ENCODE assay signal across 9 cellular contexts in genomic region chr17:76270770-76271668, GRCh38. TPM values are rescaled to one million over a fixed set of nuclear protein-coding genes. Genes with fewer than 3 reads are reported as not detected.
DNase-seq lines count a peak whose midpoint lies in the region; ATAC-seq, FAIRE-seq and TF ChIP-seq lines count a peak whose summit lies in the region.
"Had no signal": no experiment of that assay in that cellular context is flagged by ENCODE, and none has a peak within 500 bp of the region (broad histone marks: within the 10 kb centered on the region; RNA-seq: fewer than 3 reads in every experiment).

No MANE protein-coding gene starts in this region.

- H3K27ac ChIP-seq in K562 (ENCODE audit: extremely low read depth, low read depth, low read length) (peak overlapping the region; percentile 38; the same call in 2 of the 3 replicates), gastrocnemius medialis (peak overlapping the region; percentile 90 to 98 (median 95))
- H3K27ac ChIP-seq: neural progenitor cell had no signal

- no TSS peak for BruUV-seq in K562 (replicated peaks; lab: Mats Ljungman, UMichigan)

- H3K9me3 ChIP-seq in K562 (replicated peaks; ENCODE audit: control insufficient read depth, insufficient read depth, low read depth, low read length), result no peaks in the 10 kb centered on the region
- no peaks in the 10 kb centered on the region for H3K9me3 ChIP-seq in gastrocnemius medialis

- H3K36me3 ChIP-seq in K562 (ENCODE audit: control insufficient read depth, insufficient read depth, low read length) (peaks cover 45% of the 10 kb centered on the region), gastrocnemius medialis (no peaks in the 10 kb centered on the region)
- H3K36me3 ChIP-seq: neural progenitor cell had no signal

- TF ChIP-seq EP300 in K562 (IDR thresholded peaks at IDR 0.05; ENCODE audit: low read length), result no peak

- H3K4me2 ChIP-seq in K562 (ENCODE audit: insufficient read depth, low read length), result no peak overlapping the region

- TF ChIP-seq RAD21 in K562 (CRISPR knock-in tag; conservative IDR thresholded peaks at IDR 0.05 in 1 of 2, IDR thresholded peaks at IDR 0.05 in 1 of 2), result no peak

- 91% methylated on average over 13 of the region's 14 CpGs for WGBS in K562 (ENCODE audit: insufficient coverage, low coverage, missing lambda C conversion rate)

- H4K20me1 ChIP-seq in K562 (replicated peaks; ENCODE audit: control insufficient read depth, insufficient read depth, low read length), result no peaks in the 10 kb centered on the region

- H3K9ac ChIP-seq in K562 (ENCODE audit: insufficient read depth in 1 of 2, low read depth in 2 of 2, low read length in 2 of 2), result peak overlapping the region; percentile 13 to 86; a peak in 3 of 4 replicates
- H3K9ac ChIP-seq: neural progenitor cell had no signal

- H3K27me3 ChIP-seq in K562 (ENCODE audit: control insufficient read depth in 2 of 2, insufficient read depth in 2 of 2, low read length in 2 of 2) (no peaks in the 10 kb centered on the region), gastrocnemius medialis (no peaks in the 10 kb centered on the region)
- H3K27me3 ChIP-seq: neural progenitor cell had no signal

- H3K4me3 ChIP-seq in K562, result no peak overlapping the region
- peak overlapping the region in 1 of 4 donors; percentile 41 for H3K4me3 ChIP-seq in gastrocnemius medialis
- H3K4me3 ChIP-seq: neural progenitor cell had no signal

- H3K9me1 ChIP-seq in K562 (ENCODE audit: control insufficient read depth, insufficient read depth, low read length), result no peaks in the 10 kb centered on the region

- CTCF ChIA-PET in K562 (lab: Yijun Ruan, JAX; ENCODE audit: low intra/inter-chr PET ratio), result no interaction called here

- intact Hi-C loops in K562 (cut with micrococcal nuclease), result no loop called here
- intact Hi-C loops in gastrocnemius medialis (cut with DNase I; ENCODE audit: low total_unique reads), result no loop called here

- TF ChIP-seq CTCF in K562 (IDR thresholded peaks at IDR 0.05 in 2 of 3, conservative IDR thresholded peaks at IDR 0.05 in 1 of 3; ENCODE audit: insufficient read depth in 2 of 3, low read depth in 1 of 3, low read length in 3 of 3) (no peak), gastrocnemius medialis (IDR thresholded peaks at IDR 0.05 in 4 of 5, conservative IDR thresholded peaks at IDR 0.05 in 1 of 5) (no peak)

- POLR2A ChIA-PET in K562 (lab: Yijun Ruan, JAX), result interaction anchor here (0.5 to 10.6 kb wide), 23 partner anchors 8 to 1293 kb away, joined by 3 to 227 read pairs (median 4); partner anchors contain the start of genes RNF157 and SPHK1

- H2AFZ ChIP-seq in K562 (ENCODE audit: low read depth, low read length), result no peak overlapping the region
- H2AFZ ChIP-seq: neural progenitor cell had no signal

- no peak for DNase-seq in K562 (ENCODE audit: extremely low read depth in 1 of 4, low spot score in 3 of 4)
- DNase-seq in gastrocnemius medialis, result peak in 1 of 2 donors; percentile 79
- no peak for DNase-seq in NCI-H526 treated with DMSO at 0.1 percent for 48 hours (lab: John Stamatoyannopoulos, UW)
- no peak for DNase-seq in NCI-H1092 treated with DMSO at 0.1 percent for 48 hours (lab: John Stamatoyannopoulos, UW)

- ATAC-seq in GM18858 (IDR thresholded peaks at IDR 0.05; ENCODE audit: unreplicated experiment) (peak; percentile 3), HG03108 (IDR thresholded peaks at IDR 0.05; ENCODE audit: unreplicated experiment) (peak; percentile 1), K562 (peak; percentile 1), gastrocnemius medialis (peak; percentile 18 to 34), HG02610 (IDR thresholded peaks at IDR 0.05; ENCODE audit: unreplicated experiment) (no peak), GM18511 (IDR thresholded peaks at IDR 0.05; ENCODE audit: unreplicated experiment) (no peak)

- peaks cover 49% of the 10 kb centered on the region for H3K79me2 ChIP-seq in K562 (ENCODE audit: control insufficient read depth, insufficient read depth, low read length)

- in situ Hi-C loops in K562 (cut with MboI), result no loop called here
- in situ Hi-C loops in gastrocnemius medialis (cut with MboI; ENCODE audit: low sequenced_read_pairs in 4 of 4), result no loop called here

- H3K4me1 ChIP-seq in K562 (replicated peaks in 1 of 2; ENCODE audit: control insufficient read depth in 2 of 2, insufficient read depth in 2 of 2, low read length in 2 of 2) (peaks cover 38 to 92% of the 10 kb centered on the region in 2 experiments), gastrocnemius medialis (peaks cover 63 to 64% of the 10 kb centered on the region in 2 donors)

- FAIRE-seq in K562 (lab: Jason Lieb, UNC), result no peak

- TF ChIP-seq POLR2A in K562 (conservative IDR thresholded peaks at IDR 0.05) (peak; percentile 29), gastrocnemius medialis (IDR thresholded peaks at IDR 0.05) (peak; percentile 40 to 45)

TF ChIP-seq in K562, 482 proteins besides CTCF, POLR2A, EP300 and RAD21 (continues in another document):
- TF ChIP-seq CEBPB (tag; IDR thresholded peaks at IDR 0.05) (no peak), POLR2G (IDR thresholded peaks at IDR 0.05; ENCODE audit: low read depth, low read length) (peak; percentile 12; the same call in 1 of the 2 replicates)

RNA-seq across cellular contexts. Expression of gene UBALD2, which starts 5.9 kb away (rescaled TPM):
- total RNA-seq in K562 (2011; cell fraction: chromatin; rRNA removed; ENCODE audit: low replicate concordance), result 10.6 and 25.5 TPM in 2 replicates
- 27.3 and 33.0 TPM in 2 replicates for total RNA-seq in K562 (2011; cell fraction: nucleolus; rRNA removed)
- total RNA-seq in K562 (2011; cell fraction: nucleoplasm; rRNA removed), result 22.7 and 24.3 TPM in 2 replicates
- 43.1 and 52.7 TPM in 2 replicates for total RNA-seq in K562 (2014; rRNA removed)
- total RNA-seq in K562 (2014; rRNA removed; fragmentation: Illumina TruSeq; extraction: Trizol), result 5.8 and 7.6 TPM in 2 replicates
- 21.9 and 25.3 TPM in 2 replicates for total RNA-seq in K562 (2015; rRNA removed; fragmentation: Illumina TruSeq; extraction: Trizol)
- total RNA-seq in K562 (2021), result 85.3 and 94.1 TPM in 2 replicates
- 46.6 and 79.6 TPM in 2 replicates for polyA plus RNA-seq in K562 (2011; rRNA removed)
- 34.5 and 74.0 TPM in 2 replicates for polyA plus RNA-seq in K562 (2011; cell fraction: cytosol; rRNA removed)
- 55.6 and 56.6 TPM in 2 replicates for polyA plus RNA-seq in K562 (2011; cell fraction: nucleus; rRNA removed)
- polyA plus RNA-seq in K562 (2012), result 62.8 and 75.4 TPM in 2 replicates
- 17.4 and 39.3 TPM in 2 replicates for polyA plus RNA-seq in K562 (2014; fragmentation: Illumina TruSeq; extraction: Trizol)
- polyA plus RNA-seq in K562 (2014; fragmentation: Nextera tagmentation; extraction: Ambion mirVana), result 1 to 10 TPM; 2.3 to 3.9 TPM
- polyA plus RNA-seq in K562 (2014; rRNA removed), result 40.6 and 46.5 TPM in 2 replicates
- 8.0 and 8.5 TPM in 2 replicates for polyA minus RNA-seq in K562 (2011; rRNA and poly(A)+ RNA removed)
- 32.8 and 59.0 TPM in 2 replicates for polyA minus RNA-seq in K562 (2011; cell fraction: cytosol; rRNA and poly(A)+ RNA removed)
- 8.1 and 9.6 TPM in 2 replicates for polyA minus RNA-seq in K562 (2011; cell fraction: nucleus; rRNA and poly(A)+ RNA removed)
- 100 to 1,000 TPM in 1 of 4 donors, 10 to 100 TPM in 3; 28.9 to 151 (median 52.2) TPM for total RNA-seq in gastrocnemius medialis

RNA-seq across cellular contexts. Expression of gene RNF157, which starts 30.7 kb away (rescaled TPM):
- 105 and 114 TPM in 2 replicates for total RNA-seq in K562 (2011; cell fraction: chromatin; rRNA removed; ENCODE audit: low replicate concordance)
- 43.7 and 60.5 TPM in 2 replicates for total RNA-seq in K562 (2011; cell fraction: nucleolus; rRNA removed)
- 85.8 and 127 TPM in 2 replicates for total RNA-seq in K562 (2011; cell fraction: nucleoplasm; rRNA removed)
- 12.7 and 21.6 TPM in 2 replicates for total RNA-seq in K562 (2014; rRNA removed)
- total RNA-seq in K562 (2014; rRNA removed; fragmentation: Illumina TruSeq; extraction: Trizol), result 16.3 and 17.9 TPM in 2 replicates
- total RNA-seq in K562 (2015; rRNA removed; fragmentation: Illumina TruSeq; extraction: Trizol), result 28.2 and 28.7 TPM in 2 replicates
- 28.6 and 29.0 TPM in 2 replicates for total RNA-seq in K562 (2021)
- polyA plus RNA-seq in K562 (2011; rRNA removed), result 30.5 and 37.8 TPM in 2 replicates
- 29.5 and 33.1 TPM in 2 replicates for polyA plus RNA-seq in K562 (2011; cell fraction: cytosol; rRNA removed)
- 28.4 and 36.3 TPM in 2 replicates for polyA plus RNA-seq in K562 (2011; cell fraction: nucleus; rRNA removed)
- 21.3 and 53.9 TPM in 2 replicates for polyA plus RNA-seq in K562 (2012)
- polyA plus RNA-seq in K562 (2014; fragmentation: Illumina TruSeq; extraction: Trizol), result 29.0 and 31.7 TPM in 2 replicates
- 10 to 100 TPM in 1 of 2 experiments, 1 to 10 TPM in 1; 8.1 to 12.7 TPM for polyA plus RNA-seq in K562 (2014; fragmentation: Nextera tagmentation; extraction: Ambion mirVana)
- polyA plus RNA-seq in K562 (2014; rRNA removed), result 20.8 and 26.3 TPM in 2 replicates
- polyA minus RNA-seq in K562 (2011; rRNA and poly(A)+ RNA removed), result 40.3 and 41.8 TPM in 2 replicates
- polyA minus RNA-seq in K562 (2011; cell fraction: cytosol; rRNA and poly(A)+ RNA removed), result 30.4 and 40.2 TPM in 2 replicates
- 13.2 and 28.3 TPM in 2 replicates for polyA minus RNA-seq in K562 (2011; cell fraction: nucleus; rRNA and poly(A)+ RNA removed)
- total RNA-seq in gastrocnemius medialis, result 100 to 1,000 TPM in 1 of 4 donors, 10 to 100 TPM in 3; 50.5 to 142 (median 85.3) TPM

RNA-seq across cellular contexts. Expression of gene QRICH2, which starts 37.1 kb away (rescaled TPM):
- 4.4 and 9.4 TPM in 2 replicates for total RNA-seq in K562 (2011; cell fraction: chromatin; rRNA removed; ENCODE audit: low replicate concordance)
- total RNA-seq in K562 (2011; cell fraction: nucleolus; rRNA removed), result 3.3 and 4.1 TPM in 2 replicates
- 2.4 TPM in 2 replicates for total RNA-seq in K562 (2011; cell fraction: nucleoplasm; rRNA removed)
- total RNA-seq in K562 (2014; rRNA removed) (1.3 and 1.5 TPM in 2 replicates), K562 (2014; rRNA removed; fragmentation: Illumina TruSeq; extraction: Trizol) (0.89 and 1.1 TPM in 2 replicates), K562 (2015; rRNA removed; fragmentation: Illumina TruSeq; extraction: Trizol) (1.6 and 2.0 TPM in 2 replicates), K562 (2021) (1.4 and 2.0 TPM in 2 replicates), gastrocnemius medialis (1 to 10 TPM in 3 of 4 donors, under 1 TPM in 1; 0.59 to 2.4 (median 1.1) TPM)
- polyA plus RNA-seq in K562 (2011; rRNA removed) (0.46 and 1.3 TPM in 2 replicates), K562 (2014; fragmentation: Illumina TruSeq; extraction: Trizol) (0.40 and 0.61 TPM in 2 replicates), K562 (2014; fragmentation: Nextera tagmentation; extraction: Ambion mirVana) (under 1 TPM; 0.03 to 0.07 TPM), K562 (2014; rRNA removed) (0.81 and 1.2 TPM in 2 replicates)
- polyA plus RNA-seq in K562 (2011; cell fraction: cytosol; rRNA removed), result 0.82 and 1.0 TPM in 2 replicates
- 3.4 and 4.1 TPM in 2 replicates for polyA plus RNA-seq in K562 (2011; cell fraction: nucleus; rRNA removed)
- 1.5 and 13.0 TPM in 2 replicates for polyA plus RNA-seq in K562 (2012)
- polyA minus RNA-seq in K562 (2011; rRNA and poly(A)+ RNA removed), result 6.7 and 10.1 TPM in 2 replicates
- 1.8 and 2.2 TPM in 2 replicates for polyA minus RNA-seq in K562 (2011; cell fraction: cytosol; rRNA and poly(A)+ RNA removed)
- polyA minus RNA-seq in K562 (2011; cell fraction: nucleus; rRNA and poly(A)+ RNA removed), result 1.1 and 2.2 TPM in 2 replicates

Comparison
In these comparisons a context has a peak if more than half of its experiments do, and no peak if none do; other contexts are left out.
1. ATAC-seq: peak in GM18858 (single experiment), HG03108 (single experiment), K562 (single experiment) and gastrocnemius medialis (2 of 2); none in HG02610 (single experiment) and GM18511 (single experiment).